9 cellular contexts compared by ENCODE assay signal in genomic region chr11:287821-288327, GRCh38. TPM values are rescaled to one million over a fixed set of nuclear protein-coding genes. Genes with fewer than 3 reads are reported as not detected.
DNase-seq lines count a peak whose midpoint lies in the region; ATAC-seq and TF ChIP-seq lines count a peak whose summit lies in the region.
"Had no signal": no experiment of that assay in that cellular context is flagged by ENCODE, and none has a peak within 500 bp of the region (broad histone marks: within the 10 kb centered on the region; RNA-seq: fewer than 3 reads in every experiment).

No MANE protein-coding gene starts in this region.

- TF ChIP-seq CTCF in GM12865 (IDR thresholded peaks at IDR 0.05; ENCODE audit: insufficient read depth, low read depth, low read length, missing control alignments) = no peak
- TF ChIP-seq CTCF in neutrophil (IDR thresholded peaks at IDR 0.05) = no peak

- peaks cover 4 to 13% of the 10 kb centered on the region in 2 donors for H3K4me1 ChIP-seq in esophagus (ENCODE audit: control insufficient read depth in 2 of 2, insufficient read depth in 2 of 2, low read length in 1 of 2)
- peaks cover 30 to 43% of the 10 kb centered on the region in 2 experiments for H3K4me1 ChIP-seq in neutrophil (ENCODE audit: control insufficient read depth in 1 of 2, insufficient read depth in 1 of 2, low read depth in 1 of 2, low read length in 1 of 2)

- whole genome bisulfite sequencing in esophagus, 2 donors = 21% methylated on average over 29 to 31 of the region's 31 CpGs

- H3K27ac ChIP-seq in esophagus (ENCODE audit: low read depth in 2 of 2, low read length in 1 of 2) (peak overlapping the region in 1 of 2 donors; percentile 21), neutrophil (peak overlapping the region; percentile 86), caudate nucleus (ENCODE audit: low read depth, low read length) (no peak overlapping the region)
- H3K27ac ChIP-seq: HL-60 had no signal

- DNase-seq in GM12865 (ENCODE audit: low read depth) = no peak
- DNase-seq in activated CD4-positive, alpha-beta T cell treated with anti-CD3 and anti-CD28 coated beads for 4 hours = peak; percentile 54 to 69
- DNase-seq in NCI-H1048 (lab: John Stamatoyannopoulos, UW) = no peak
- DNase-seq in caudate nucleus (lab: John Stamatoyannopoulos, UW) = no peak
- no peak for DNase-seq in NCI-H345 treated with DMSO at 0.1 percent for 48 hours (lab: John Stamatoyannopoulos, UW; ENCODE audit: unreplicated experiment)

- H3K36me3 ChIP-seq in esophagus (ENCODE audit: control insufficient read depth in 2 of 2, insufficient read depth in 2 of 2, low read length in 1 of 2) (peaks cover 0 to 9% of the 10 kb centered on the region in 2 donors), neutrophil (peaks cover 41% of the 10 kb centered on the region)

- no peaks in the 10 kb centered on the region for H3K9me3 ChIP-seq in esophagus (ENCODE audit: control insufficient read depth in 2 of 2, insufficient read depth in 1 of 2, low read depth in 1 of 2, low read length in 1 of 2)
- no peaks in the 10 kb centered on the region for H3K9me3 ChIP-seq in neutrophil

- H3K27me3 ChIP-seq in esophagus (ENCODE audit: control insufficient read depth in 1 of 2, insufficient read depth in 2 of 2, low read length in 2 of 2) (no peaks in the 10 kb centered on the region), neutrophil (peaks cover 75% of the 10 kb centered on the region)

- H3K4me3 ChIP-seq in GM12865 (ENCODE audit: low read depth, low read length) = peak overlapping the region; percentile 43
- peak overlapping the region; percentile 48 to 55 for H3K4me3 ChIP-seq in esophagus (ENCODE audit: low read depth in 1 of 2, low read length in 2 of 2)
- peak overlapping the region; percentile 87 to 98 for H3K4me3 ChIP-seq in neutrophil (ENCODE audit: low read depth in 1 of 2, low read length in 1 of 2)

- no peak for ATAC-seq in GM19455 (IDR thresholded peaks at IDR 0.05; ENCODE audit: unreplicated experiment)

RNA-seq across cellular contexts. Expression of gene PGGHG, which starts 1.1 kb away (rescaled TPM):
- polyA plus RNA-seq in esophagus = 10 to 100 TPM; 10.3 to 38.9 TPM

RNA-seq across cellular contexts. Expression of gene NLRP6, which starts 9.7 kb away (rescaled TPM):
- under 1 TPM; 0.05 to 0.06 TPM for polyA plus RNA-seq in esophagus

RNA-seq across cellular contexts. Expression of gene IFITM5, which starts 11.5 kb away (rescaled TPM):
- not detected for polyA plus RNA-seq in esophagus

RNA-seq across cellular contexts. Expression of gene IFITM2, which starts 19.7 kb away (rescaled TPM):
- polyA plus RNA-seq in esophagus = 100 to 1,000 TPM in 1 of 2 donors, 10 to 100 TPM in 1; 72.3 to 165 TPM

RNA-seq across cellular contexts. Expression of gene IFITM1, which starts 26.0 kb away (rescaled TPM):
- polyA plus RNA-seq in esophagus = 100 to 1,000 TPM in 1 of 2 donors, 10 to 100 TPM in 1; 48.2 to 112 TPM

Comparison
In these comparisons a context has a peak if more than half of its experiments do, and no peak if none do; other contexts are left out.
1. DNase-seq: peak in activated CD4-positive, alpha-beta T cell treated with anti-CD3 and anti-CD28 coated beads for 4 hours (2 of 2); none in GM12865 (single experiment), NCI-H1048 (single experiment), caudate nucleus (0 of 61) and NCI-H345 treated with DMSO at 0.1 percent for 48 hours (single experiment).
2. Peak in every context shown above with its lines, with median percentiles within 50 percentile points of each other: H3K4me3 ChIP-seq.